In the genomic region with DNA sequence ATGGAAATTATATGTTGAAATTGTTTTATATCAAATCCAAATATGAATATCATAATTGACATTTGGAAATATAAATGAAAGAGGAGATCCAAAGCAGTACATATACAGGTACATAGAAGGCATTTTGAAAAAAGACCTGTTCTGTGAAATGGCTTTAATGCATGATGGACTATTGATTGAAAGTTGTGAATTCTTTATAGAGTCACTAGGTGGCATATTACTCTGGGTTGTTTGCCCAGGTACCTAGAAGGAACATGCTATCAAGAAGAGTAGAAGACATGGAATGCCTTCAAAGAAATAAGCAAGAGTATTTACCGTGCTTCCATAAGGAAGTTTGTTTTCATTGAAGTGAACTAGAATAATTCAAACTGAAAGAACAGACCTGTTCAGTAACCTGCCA, we compare ENCODE assay signal across 9 cellular contexts.
DNase-seq lines count a peak whose midpoint lies in the region; TF ChIP-seq lines count a peak whose summit lies in the region.
"Had no signal": no experiment of that assay in that cellular context is flagged by ENCODE, and none has a peak within 500 bp of the region (broad histone marks: within the 10 kb centered on the region; RNA-seq: fewer than 3 reads in every experiment).

No MANE protein-coding gene starts in this region.

- TF ChIP-seq POLR2A in breast epithelium (IDR thresholded peaks at IDR 0.05), result no peak
- TF ChIP-seq POLR2A in transverse colon (IDR thresholded peaks at IDR 0.05), result no peak

- H3K9me3 Mint-ChIP-seq in MCF 10A (ENCODE audit: unreplicated experiment) (no peaks in the 10 kb centered on the region), endodermal cell (peaks cover 8% of the 10 kb centered on the region)
- peaks cover 6% of the 10 kb centered on the region for H3K9me3 Mint-ChIP-seq in activated T-helper 1 cell treated with anti-CD3 and anti-CD28 coated beads, Interleukin-12 subunit alpha, Interleukin-12 subunit beta, Interleukin-2, Interleukin-4 antibody, amounts not matched to agents 30 ng/mL and 10 ng/mL and 1 ng/mL, durations not matched to agents 14 hours and 24 hours and 36 hours

- H3K4me3 Mint-ChIP-seq in MCF 10A (ENCODE audit: unreplicated experiment) (no peak overlapping the region), endodermal cell (no peak overlapping the region)
- H3K4me3 Mint-ChIP-seq in activated T-helper 1 cell treated with anti-CD3 and anti-CD28 coated beads, Interleukin-12 subunit alpha, Interleukin-12 subunit beta, Interleukin-2, Interleukin-4 antibody, amounts not matched to agents 30 ng/mL and 10 ng/mL and 1 ng/mL, durations not matched to agents 14 hours and 24 hours and 36 hours, result no peak overlapping the region

- H3K27ac ChIP-seq in breast epithelium, result no peak overlapping the region
- H3K27ac ChIP-seq in endodermal cell (ENCODE audit: low read depth, low read length), result no peak overlapping the region
- no peak overlapping the region for H3K27ac ChIP-seq in transverse colon

- no peaks in the 10 kb centered on the region for H3K27me3 ChIP-seq in breast epithelium
- H3K27me3 ChIP-seq in endodermal cell (ENCODE audit: control insufficient read depth, insufficient read depth, low read length, poor library complexity, severe bottlenecking), result no peaks in the 10 kb centered on the region
- H3K27me3 ChIP-seq in transverse colon, result no peaks in the 10 kb centered on the region

- no peak overlapping the region for H3K9ac ChIP-seq in endodermal cell (ENCODE audit: extremely low read depth, low read length, poor library complexity, severe bottlenecking)

- DNase-seq in MCF 10A (ENCODE audit: unreplicated experiment) (peak; percentile 63), breast epithelium (ENCODE audit: low spot score in 2 of 2) (no peak), NCI-H146 treated with DMSO at 0.1 percent for 48 hours (lab: John Stamatoyannopoulos, UW; ENCODE audit: unreplicated experiment) (peak; percentile 47), endodermal cell (no peak), transverse colon (no peak), NOMO-1 treated with DMSO at 0.1 percent for 48 hours (lab: John Stamatoyannopoulos, UW; ENCODE audit: unreplicated experiment) (no peak), amygdala (lab: John Stamatoyannopoulos, UW) (no peak)
- no peak for DNase-seq in activated T-helper 1 cell treated with anti-CD3 and anti-CD28 coated beads, Interleukin-12 subunit alpha, Interleukin-12 subunit beta, Interleukin-2, Interleukin-4 antibody, amounts not matched to agents 30 ng/mL and 10 ng/mL and 1 ng/mL, durations not matched to agents 14 hours and 24 hours and 36 hours (ENCODE audit: low spot score)
- DNase-seq: NCI-H524 treated with DMSO at 0.1 percent for 48 hours had no signal

- no peak for TF ChIP-seq EP300 in transverse colon (IDR thresholded peaks at IDR 0.05; ENCODE audit: low read depth)

- H3K4me1 ChIP-seq in breast epithelium (no peaks in the 10 kb centered on the region), endodermal cell (ENCODE audit: control insufficient read depth, insufficient read depth, low read length) (no peaks in the 10 kb centered on the region), transverse colon (no peaks in the 10 kb centered on the region)

- intact Hi-C loops in MCF 10A (cut with micrococcal nuclease) (loop anchor here (1.0 to 5.0 kb wide), 3 partner anchors 98 to 219 kb away; no protein-coding TSS in a partner anchor), breast epithelium (cut with DNase I; ENCODE audit: low total_unique reads) (no loop called here), transverse colon (cut with DNase I; ENCODE audit: low total_unique reads) (no loop called here)
- intact Hi-C loops in activated T-helper 1 cell treated with anti-CD3 and anti-CD28 coated beads, Interleukin-12 subunit alpha, Interleukin-12 subunit beta, Interleukin-2, Interleukin-4 antibody, amounts not matched to agents 30 ng/mL and 10 ng/mL and 1 ng/mL, durations not matched to agents 14 hours and 24 hours and 36 hours (cut with micrococcal nuclease), result loop anchor here (1.0 kb wide), 2 partner anchors 98 to 219 kb away; no protein-coding TSS in a partner anchor

- H3K4me3 ChIP-seq in breast epithelium (no peak overlapping the region), endodermal cell (ENCODE audit: low read length) (no peak overlapping the region), transverse colon (no peak overlapping the region)

- TF ChIP-seq CTCF in MCF 10A (IDR thresholded peaks at IDR 0.05; ENCODE audit: unreplicated experiment) (peak; percentile 34), breast epithelium (IDR thresholded peaks at IDR 0.05) (no peak), endodermal cell (conservative IDR thresholded peaks at IDR 0.05) (peak; percentile 68), transverse colon (IDR thresholded peaks at IDR 0.05) (peak in 4 of 5 experiments; percentile 28 to 37 (median 34))

- in situ Hi-C loops in transverse colon (cut with MboI; ENCODE audit: low pct_ligation_motif_present in 1 of 4, low pct_unique_long_range_greater_than_20kb in 1 of 4, low sequenced_read_pairs in 3 of 4), result no loop called here

- H3K36me3 ChIP-seq in breast epithelium (no peaks in the 10 kb centered on the region), endodermal cell (ENCODE audit: control insufficient read depth, insufficient read depth, low read length) (no peaks in the 10 kb centered on the region), transverse colon (no peaks in the 10 kb centered on the region)

- H3K27me3 Mint-ChIP-seq in MCF 10A (ENCODE audit: insufficient read depth, unreplicated experiment), result no peaks in the 10 kb centered on the region
- H3K27me3 Mint-ChIP-seq in endodermal cell (ENCODE audit: insufficient read depth), result no peaks in the 10 kb centered on the region
- H3K27me3 Mint-ChIP-seq in activated T-helper 1 cell treated with anti-CD3 and anti-CD28 coated beads, Interleukin-12 subunit alpha, Interleukin-12 subunit beta, Interleukin-2, Interleukin-4 antibody, amounts not matched to agents 30 ng/mL and 10 ng/mL and 1 ng/mL, durations not matched to agents 14 hours and 24 hours and 36 hours (ENCODE audit: insufficient read depth), result no peaks in the 10 kb centered on the region

- CTCF ChIA-PET in MCF 10A (lab: Yijun Ruan, JAX), result interaction anchor here (0.6 to 1.2 kb wide), 4 partner anchors 13 to 220 kb away, joined by 3 to 8 read pairs (median 4); no protein-coding TSS in a partner anchor

- no TSS peak for BruUV-seq in MCF 10A (replicated peaks; lab: Mats Ljungman, UMichigan)

- POLR2A ChIA-PET in MCF 10A (lab: Yijun Ruan, JAX), result interaction anchor here (0.7 kb wide), 1 partner anchor 23 kb away, joined by 3 read pairs; no protein-coding TSS in a partner anchor

- H3K9me3 ChIP-seq in breast epithelium, result peaks cover 0 to 5% of the 10 kb centered on the region in 2 donors
- peaks cover 4% of the 10 kb centered on the region for H3K9me3 ChIP-seq in endodermal cell (ENCODE audit: control insufficient read depth, low read length)
- H3K9me3 ChIP-seq in transverse colon, result no peaks in the 10 kb centered on the region

- H3K36me3 Mint-ChIP-seq in MCF 10A (ENCODE audit: insufficient read depth, unreplicated experiment), result no peaks in the 10 kb centered on the region
- peaks cover 4% of the 10 kb centered on the region for H3K36me3 Mint-ChIP-seq in endodermal cell (ENCODE audit: low read depth)
- peaks cover 7% of the 10 kb centered on the region for H3K36me3 Mint-ChIP-seq in activated T-helper 1 cell treated with anti-CD3 and anti-CD28 coated beads, Interleukin-12 subunit alpha, Interleukin-12 subunit beta, Interleukin-2, Interleukin-4 antibody, amounts not matched to agents 30 ng/mL and 10 ng/mL and 1 ng/mL, durations not matched to agents 14 hours and 24 hours and 36 hours (ENCODE audit: low read depth)

- 57 to 60% methylated on average over 1 of the region's 1 CpG for WGBS in endodermal cell (ENCODE audit: insufficient coverage in 1 of 2, insufficient read length in 1 of 2), 2 experiments
- WGBS in transverse colon (ENCODE audit: low coverage in 1 of 2), 2 donors, result 14 to 34% methylated on average over 1 of the region's 1 CpG

- H3K4me1 Mint-ChIP-seq in MCF 10A (ENCODE audit: insufficient read depth, unreplicated experiment), result no peaks in the 10 kb centered on the region
- no peaks in the 10 kb centered on the region for H3K4me1 Mint-ChIP-seq in endodermal cell
- H3K4me1 Mint-ChIP-seq in activated T-helper 1 cell treated with anti-CD3 and anti-CD28 coated beads, Interleukin-12 subunit alpha, Interleukin-12 subunit beta, Interleukin-2, Interleukin-4 antibody, amounts not matched to agents 30 ng/mL and 10 ng/mL and 1 ng/mL, durations not matched to agents 14 hours and 24 hours and 36 hours (ENCODE audit: low read depth), result no peaks in the 10 kb centered on the region

- H3K27ac Mint-ChIP-seq in MCF 10A (ENCODE audit: low read depth, unreplicated experiment) (no peak overlapping the region), endodermal cell (no peak overlapping the region)
- no peak overlapping the region for H3K27ac Mint-ChIP-seq in activated T-helper 1 cell treated with anti-CD3 and anti-CD28 coated beads, Interleukin-12 subunit alpha, Interleukin-12 subunit beta, Interleukin-2, Interleukin-4 antibody, amounts not matched to agents 30 ng/mL and 10 ng/mL and 1 ng/mL, durations not matched to agents 14 hours and 24 hours and 36 hours

Comparison
In these comparisons a context has a peak if more than half of its experiments do, and no peak if none do; other contexts are left out.
1. DNase-seq: peak in MCF 10A (single experiment) and NCI-H146 treated with DMSO at 0.1 percent for 48 hours (single experiment); none in breast epithelium (0 of 2), endodermal cell (single experiment), transverse colon (single experiment), NOMO-1 treated with DMSO at 0.1 percent for 48 hours (single experiment), amygdala (0 of 56) and activated T-helper 1 cell treated with anti-CD3 and anti-CD28 coated beads, Interleukin-12 subunit alpha, Interleukin-12 subunit beta, Interleukin-2, Interleukin-4 antibody, amounts not matched to agents 30 ng/mL and 10 ng/mL and 1 ng/mL, durations not matched to agents 14 hours and 24 hours and 36 hours (single experiment).
2. CTCF ChIP-seq: peak in MCF 10A (single experiment), endodermal cell (single experiment) and transverse colon (4 of 5); none in breast epithelium (0 of 3).
3. intact Hi-C loops: an anchor here in MCF 10A (1.0 to 5.0 kb wide) and activated T-helper 1 cell treated with anti-CD3 and anti-CD28 coated beads, Interleukin-12 subunit alpha, Interleukin-12 subunit beta, Interleukin-2, Interleukin-4 antibody, amounts not matched to agents 30 ng/mL and 10 ng/mL and 1 ng/mL, durations not matched to agents 14 hours and 24 hours and 36 hours (1.0 kb wide); none called in breast epithelium and transverse colon.